Comparison of ENCODE assay signal across 19 cellular contexts in genomic region chr15:68224108-68224507, GRCh38. TPM values are rescaled to one million over a fixed set of nuclear protein-coding genes. Genes with fewer than 3 reads are reported as not detected.
DNase-seq lines count a peak whose midpoint lies in the region; ATAC-seq and TF ChIP-seq lines count a peak whose summit lies in the region.
"Had no signal": no experiment of that assay in that cellular context is flagged by ENCODE, and none has a peak within 500 bp of the region (broad histone marks: within the 10 kb centered on the region; RNA-seq: fewer than 3 reads in every experiment).

No MANE protein-coding gene starts in this region.

- no peak overlapping the region for H3K9ac ChIP-seq in liver (ENCODE audit: low read depth in 1 of 2, low read length in 2 of 2)

- no peak for DNase-seq in activated CD8-positive, alpha-beta memory T cell treated with anti-CD3 and anti-CD28 coated beads, Interleukin-2, amount 10 ng/mL, durations not matched to agents 7 days and 5 days
- no peak for DNase-seq in activated CD8-positive, alpha-beta memory T cell treated with anti-CD3 and anti-CD28 coated beads for 24 hours
- DNase-seq in adrenal gland (peak in 6 of 7 donors; percentile 34 to 72 (median 59)), stomach (peak; percentile 1)
- DNase-seq in activated CD4-positive, alpha-beta memory T cell treated with anti-CD3 and anti-CD28 coated beads, Interleukin-2, amount 10 ng/mL, durations not matched to agents 7 days and 5 days, result no peak
- DNase-seq: ACHN, C1 segment of cervical spinal cord, NCI-H1092 treated with DMSO at 0.1 percent for 48 hours, NCI-H1436 treated with DMSO at 0.1 percent for 48 hours, NCI-H2029, NCI-H774 had no signal

- POLR2A ChIA-PET in activated CD4-positive, alpha-beta memory T cell treated with anti-CD3 and anti-CD28 coated beads, Interleukin-2, amount 10 ng/mL, durations not matched to agents 7 days and 5 days (lab: Charles Lee), result interaction anchor here (1.7 kb wide), 1 partner anchor 53 kb away, joined by 10 read pairs; the partner anchor contains the start of gene FEM1B

- H3K27ac ChIP-seq in adrenal gland (no peak overlapping the region), liver (ENCODE audit: low read depth in 1 of 2, low read length in 2 of 2) (no peak overlapping the region), stomach (no peak overlapping the region)
- H3K27ac ChIP-seq: 22Rv1, Peyer's patch had no signal

- no peak for TF ChIP-seq EP300 in stomach (IDR thresholded peaks at IDR 0.05)

- H3K4me1 Mint-ChIP-seq in activated CD8-positive, alpha-beta memory T cell treated with anti-CD3 and anti-CD28 coated beads, Interleukin-2, amount 10 ng/mL, durations not matched to agents 7 days and 5 days, result peaks cover 38% of the 10 kb centered on the region
- H3K4me1 Mint-ChIP-seq in activated CD4-positive, alpha-beta memory T cell treated with anti-CD3 and anti-CD28 coated beads, Interleukin-2, amount 10 ng/mL, durations not matched to agents 7 days and 5 days, result peaks cover 34% of the 10 kb centered on the region

- intact Hi-C loops in adrenal gland (cut with DNase I), result no loop called here
- intact Hi-C loops in stomach (cut with DNase I; ENCODE audit: low total_unique reads), result no loop called here

- CTCF ChIA-PET in activated CD8-positive, alpha-beta memory T cell treated with anti-CD3 and anti-CD28 coated beads, Interleukin-2, amount 10 ng/mL, durations not matched to agents 7 days and 5 days (lab: Charles Lee), result interaction anchor here (1.3 to 2.0 kb wide), 3 partner anchors 8 to 82 kb away, joined by 3 to 7 read pairs (median 5); no protein-coding TSS in a partner anchor
- CTCF ChIA-PET in activated CD4-positive, alpha-beta memory T cell treated with anti-CD3 and anti-CD28 coated beads, Interleukin-2, amount 10 ng/mL, durations not matched to agents 7 days and 5 days (lab: Charles Lee), result no interaction called here

- peak in 1 of 2 donors; percentile 11 for TF ChIP-seq RAD21 in liver (IDR thresholded peaks at IDR 0.05)

- no peak for TF ChIP-seq CTCF in adrenal gland (IDR thresholded peaks at IDR 0.05)
- no peak for TF ChIP-seq CTCF in liver (IDR thresholded peaks at IDR 0.05; ENCODE audit: low read depth, low read length, missing input control)
- TF ChIP-seq CTCF in stomach (IDR thresholded peaks at IDR 0.05), result no peak

- ATAC-seq in activated CD8-positive, alpha-beta memory T cell treated with anti-CD3 and anti-CD28 coated beads, Interleukin-2, amount 10 ng/mL, durations not matched to agents 7 days and 5 days, result no peak
- ATAC-seq in HG02610 (IDR thresholded peaks at IDR 0.05; ENCODE audit: unreplicated experiment) (no peak), HG02973 (IDR thresholded peaks at IDR 0.05; ENCODE audit: unreplicated experiment) (no peak)
- ATAC-seq: CD8-positive, alpha-beta T cell; GM23338 had no signal

- H3K4me3 Mint-ChIP-seq in activated CD8-positive, alpha-beta memory T cell treated with anti-CD3 and anti-CD28 coated beads, Interleukin-2, amount 10 ng/mL, durations not matched to agents 7 days and 5 days, result no peak overlapping the region
- no peak overlapping the region for H3K4me3 Mint-ChIP-seq in activated CD4-positive, alpha-beta memory T cell treated with anti-CD3 and anti-CD28 coated beads, Interleukin-2, amount 10 ng/mL, durations not matched to agents 7 days and 5 days
- H3K4me3 Mint-ChIP-seq: CD8-positive, alpha-beta T cell; GM23338 had no signal

- TF ChIP-seq POLR2A in adrenal gland (IDR thresholded peaks at IDR 0.05) (no peak), stomach (IDR thresholded peaks at IDR 0.05) (no peak)

- H3K27ac Mint-ChIP-seq in activated CD8-positive, alpha-beta memory T cell treated with anti-CD3 and anti-CD28 coated beads, Interleukin-2, amount 10 ng/mL, durations not matched to agents 7 days and 5 days, result peak overlapping the region; percentile 36
- H3K27ac Mint-ChIP-seq in activated CD4-positive, alpha-beta memory T cell treated with anti-CD3 and anti-CD28 coated beads, Interleukin-2, amount 10 ng/mL, durations not matched to agents 7 days and 5 days, result no peak overlapping the region
- H3K27ac Mint-ChIP-seq: CD8-positive, alpha-beta T cell; GM23338 had no signal

- H3K36me3 ChIP-seq in adrenal gland (replicated peaks in 1 of 2) (no peaks in the 10 kb centered on the region), liver (ENCODE audit: control insufficient read depth in 4 of 4, insufficient read depth in 3 of 4, low read depth in 1 of 4, low read length in 3 of 4) (no peaks in the 10 kb centered on the region), stomach (no peaks in the 10 kb centered on the region)
- H3K36me3 ChIP-seq: Peyer's patch had no signal

- H3K4me1 ChIP-seq in adrenal gland (replicated peaks in 1 of 2) (peaks cover 8 to 23% of the 10 kb centered on the region in 2 donors), liver (ENCODE audit: control insufficient read depth in 4 of 4, insufficient read depth in 4 of 4, low read length in 3 of 4) (peaks cover 6 to 24% (median 18%) of the 10 kb centered on the region in 4 donors), stomach (peaks cover 11 to 27% (median 19%) of the 10 kb centered on the region in 4 donors)

- no peaks in the 10 kb centered on the region for H3K27me3 ChIP-seq in adrenal gland
- no peaks in the 10 kb centered on the region for H3K27me3 ChIP-seq in liver (ENCODE audit: control insufficient read depth in 4 of 4, insufficient read depth in 4 of 4, low read length in 3 of 4)
- no peaks in the 10 kb centered on the region for H3K27me3 ChIP-seq in stomach
- H3K27me3 ChIP-seq: Peyer's patch had no signal

- H3K27me3 Mint-ChIP-seq in activated CD8-positive, alpha-beta memory T cell treated with anti-CD3 and anti-CD28 coated beads, Interleukin-2, amount 10 ng/mL, durations not matched to agents 7 days and 5 days, result no peaks in the 10 kb centered on the region
- no peaks in the 10 kb centered on the region for H3K27me3 Mint-ChIP-seq in activated CD4-positive, alpha-beta memory T cell treated with anti-CD3 and anti-CD28 coated beads, Interleukin-2, amount 10 ng/mL, durations not matched to agents 7 days and 5 days

- H3K36me3 Mint-ChIP-seq in activated CD8-positive, alpha-beta memory T cell treated with anti-CD3 and anti-CD28 coated beads, Interleukin-2, amount 10 ng/mL, durations not matched to agents 7 days and 5 days, result peaks cover 30% of the 10 kb centered on the region
- H3K36me3 Mint-ChIP-seq in activated CD4-positive, alpha-beta memory T cell treated with anti-CD3 and anti-CD28 coated beads, Interleukin-2, amount 10 ng/mL, durations not matched to agents 7 days and 5 days (ENCODE audit: low read depth), result peaks cover 20% of the 10 kb centered on the region
- H3K36me3 Mint-ChIP-seq: CD8-positive, alpha-beta T cell had no signal

- 34 to 64% (median 46%) methylated on average over 3 of the region's 3 CpGs for WGBS in adrenal gland, 4 donors
- 29% methylated on average over 3 of the region's 3 CpGs for WGBS in liver
- 66 to 87% (median 81%) methylated on average over 3 of the region's 3 CpGs for WGBS in stomach, 5 donors

- H3K4me3 ChIP-seq in adrenal gland (no peak overlapping the region), liver (ENCODE audit: low read depth in 1 of 3, low read length in 3 of 3) (no peak overlapping the region), stomach (no peak overlapping the region)
- H3K4me3 ChIP-seq: GM23338, HAP-1, Peyer's patch had no signal

- H3K9me3 ChIP-seq in adrenal gland (replicated peaks in 1 of 3), result no peaks in the 10 kb centered on the region
- no peaks in the 10 kb centered on the region for H3K9me3 ChIP-seq in liver (ENCODE audit: control insufficient read depth in 4 of 4, low read length in 3 of 4)
- no peaks in the 10 kb centered on the region for H3K9me3 ChIP-seq in stomach
- H3K9me3 ChIP-seq: Peyer's patch had no signal

- no peaks in the 10 kb centered on the region for H3K9me3 Mint-ChIP-seq in activated CD8-positive, alpha-beta memory T cell treated with anti-CD3 and anti-CD28 coated beads, Interleukin-2, amount 10 ng/mL, durations not matched to agents 7 days and 5 days (ENCODE audit: low read depth)
- no peaks in the 10 kb centered on the region for H3K9me3 Mint-ChIP-seq in activated CD4-positive, alpha-beta memory T cell treated with anti-CD3 and anti-CD28 coated beads, Interleukin-2, amount 10 ng/mL, durations not matched to agents 7 days and 5 days
- H3K9me3 Mint-ChIP-seq: CD8-positive, alpha-beta T cell had no signal

RNA-seq across cellular contexts. Expression of gene CLN6, which starts 5.4 kb away (rescaled TPM):
- 10 to 100 TPM; 60.2 to 64.6 TPM for total RNA-seq in activated CD8-positive, alpha-beta memory T cell treated with anti-CD3 and anti-CD28 coated beads, Interleukin-2, amount 10 ng/mL, durations not matched to agents 7 days and 5 days
- total RNA-seq in adrenal gland (10 to 100 TPM; 15.3 to 36.6 (median 25.8) TPM), liver (10 to 100 TPM; 17.4 to 21.2 TPM), stomach (100 to 1,000 TPM in 1 of 5 donors, 10 to 100 TPM in 3, 1 to 10 TPM in 1; 6.4 to 151 (median 25.0) TPM)
- polyA plus RNA-seq in adrenal gland (10 to 100 TPM; 22.8 to 33.0 (median 27.8) TPM), liver (10 to 100 TPM in 1 of 2 donors, 1 to 10 TPM in 1; 7.2 to 13.3 TPM), stomach (10 to 100 TPM in 1 of 3 donors, 1 to 10 TPM in 2; 8.7 to 17.1 (median 9.2) TPM)
- total RNA-seq in activated CD4-positive, alpha-beta memory T cell treated with anti-CD3 and anti-CD28 coated beads, Interleukin-2, amount 10 ng/mL, durations not matched to agents 7 days and 5 days, result 10 to 100 TPM; 40.0 to 41.3 TPM

RNA-seq across cellular contexts. Expression of gene CALML4, which starts 19.0 kb away (rescaled TPM):
- 10 to 100 TPM; 11.1 to 13.1 TPM for total RNA-seq in activated CD8-positive, alpha-beta memory T cell treated with anti-CD3 and anti-CD28 coated beads, Interleukin-2, amount 10 ng/mL, durations not matched to agents 7 days and 5 days
- total RNA-seq in adrenal gland (1 to 10 TPM; 3.3 to 8.4 (median 6.7) TPM), liver (1 to 10 TPM; 6.2 to 8.0 TPM), stomach (10 to 100 TPM in 4 of 5 donors, 1 to 10 TPM in 1; 7.6 to 24.3 (median 14.9) TPM)
- polyA plus RNA-seq in adrenal gland (10 to 100 TPM in 2 of 3 donors, 1 to 10 TPM in 1; 8.6 to 25.1 (median 18.0) TPM), liver (1 to 10 TPM; 3.6 to 6.8 TPM), stomach (10 to 100 TPM in 2 of 3 donors, 1 to 10 TPM in 1; 9.8 to 13.8 (median 12.1) TPM)
- total RNA-seq in activated CD4-positive, alpha-beta memory T cell treated with anti-CD3 and anti-CD28 coated beads, Interleukin-2, amount 10 ng/mL, durations not matched to agents 7 days and 5 days, result 10 to 100 TPM; 12.9 to 13.1 TPM

RNA-seq across cellular contexts. Expression of gene FEM1B, which starts 53.4 kb away (rescaled TPM):
- total RNA-seq in activated CD8-positive, alpha-beta memory T cell treated with anti-CD3 and anti-CD28 coated beads, Interleukin-2, amount 10 ng/mL, durations not matched to agents 7 days and 5 days, result 10 to 100 TPM; 48.3 to 50.1 TPM
- total RNA-seq in adrenal gland, result 10 to 100 TPM; 25.2 to 57.7 (median 43.8) TPM
- polyA plus RNA-seq in adrenal gland, result 10 to 100 TPM in 1 of 3 donors, 1 to 10 TPM in 2; 7.0 to 35.7 (median 9.3) TPM
- total RNA-seq in liver, result 10 to 100 TPM; 27.7 to 39.5 TPM
- polyA plus RNA-seq in liver, result 1 to 10 TPM; 6.2 to 8.0 TPM
- 10 to 100 TPM; 18.1 to 92.0 (median 31.2) TPM for total RNA-seq in stomach
- polyA plus RNA-seq in stomach, result 10 to 100 TPM in 1 of 3 donors, 1 to 10 TPM in 2; 8.2 to 13.3 (median 9.9) TPM
- 10 to 100 TPM; 46.9 to 48.8 TPM for total RNA-seq in activated CD4-positive, alpha-beta memory T cell treated with anti-CD3 and anti-CD28 coated beads, Interleukin-2, amount 10 ng/mL, durations not matched to agents 7 days and 5 days

Comparison
In these comparisons a context has a peak if more than half of its experiments do, and no peak if none do; other contexts are left out.
1. DNase-seq: peak in adrenal gland (6 of 7) and stomach (single experiment); none in activated CD8-positive, alpha-beta memory T cell treated with anti-CD3 and anti-CD28 coated beads, Interleukin-2, amount 10 ng/mL, durations not matched to agents 7 days and 5 days (single experiment), activated CD8-positive, alpha-beta memory T cell treated with anti-CD3 and anti-CD28 coated beads for 24 hours (single experiment) and activated CD4-positive, alpha-beta memory T cell treated with anti-CD3 and anti-CD28 coated beads, Interleukin-2, amount 10 ng/mL, durations not matched to agents 7 days and 5 days (single experiment).